ENCODE assay signal across 20 cellular contexts in the genomic region with DNA sequence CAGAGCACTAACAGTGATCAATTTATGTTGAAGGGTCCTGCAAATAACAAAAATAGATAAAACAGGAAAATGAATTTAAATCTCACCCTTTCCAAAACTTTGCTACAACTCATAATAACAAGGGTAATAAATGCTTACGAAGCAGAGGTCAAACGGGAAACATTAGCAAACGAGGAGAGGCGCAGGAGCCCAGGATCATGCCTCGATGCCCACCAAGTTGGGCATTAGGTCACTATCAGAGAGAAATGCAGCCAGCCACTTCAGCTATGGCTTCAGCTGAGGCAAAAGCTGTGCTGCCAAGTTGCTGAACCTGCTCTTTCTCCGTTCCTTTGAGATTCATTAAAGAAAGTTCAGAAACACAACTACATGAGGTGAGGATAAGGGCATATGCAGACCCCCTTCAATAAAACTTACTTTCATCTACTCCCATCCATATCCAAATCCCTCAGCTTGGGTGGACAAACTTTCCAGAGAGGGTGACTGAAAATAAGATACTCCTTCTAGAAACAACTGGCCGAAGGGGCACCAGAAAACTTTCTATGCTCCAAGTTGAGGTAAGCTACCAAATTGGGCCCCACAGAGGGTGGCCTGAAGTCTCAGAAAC. TPM values are rescaled to one million over a fixed set of nuclear protein-coding genes. Genes with fewer than 3 reads are reported as not detected.
"Had no signal": no experiment of that assay in that cellular context is flagged by ENCODE, and none has a peak within 500 bp of the region (broad histone marks: within the 10 kb centered on the region; RNA-seq: fewer than 3 reads in every experiment).

No MANE protein-coding gene starts in this region.

- H3K4me3 Mint-ChIP-seq: activated naive CD4-positive, alpha-beta T cell treated with anti-CD3 and anti-CD28 coated beads, Interleukin-2, amount 10 ng/mL, durations not matched to agents 7 days and 5 days; activated T-helper 17 cell treated with anti-CD3 and anti-CD28 coated beads, Interleukin-2, amount 50 U/mL, for 72 hours; mesothelial cell of epicardium; neural crest cell; stimulated activated naive CD8-positive, alpha-beta T cell treated with anti-CD3 and anti-CD28 coated beads, Interleukin-15, Interleukin-2, amounts not matched to agents 100 ng/mL and 50 ng/mL, for 24 hours had no signal

- H3K4me3 ChIP-seq: gastrocnemius medialis, heart right ventricle, ovary, testis, uterus had no signal

- H3K27ac Mint-ChIP-seq: activated naive CD4-positive, alpha-beta T cell treated with anti-CD3 and anti-CD28 coated beads, Interleukin-2, amount 10 ng/mL, durations not matched to agents 7 days and 5 days; activated T-helper 17 cell treated with anti-CD3 and anti-CD28 coated beads, Interleukin-2, amount 50 U/mL, for 72 hours; mesothelial cell of epicardium; stimulated activated naive CD8-positive, alpha-beta T cell treated with anti-CD3 and anti-CD28 coated beads, Interleukin-15, Interleukin-2, amounts not matched to agents 100 ng/mL and 50 ng/mL, for 24 hours had no signal

- H3K4me1 Mint-ChIP-seq: activated naive CD4-positive, alpha-beta T cell treated with anti-CD3 and anti-CD28 coated beads, Interleukin-2, amount 10 ng/mL, durations not matched to agents 7 days and 5 days; mesothelial cell of epicardium; neural crest cell had no signal

- H3K9me3 Mint-ChIP-seq: mesothelial cell of epicardium, neural crest cell had no signal

- H3K27ac ChIP-seq: epithelial cell of prostate, gastrocnemius medialis, heart right ventricle, ovary, testis, uterus had no signal

- H3K27me3 ChIP-seq: ovary, testis had no signal

- H3K36me3 Mint-ChIP-seq: activated naive CD4-positive, alpha-beta T cell treated with anti-CD3 and anti-CD28 coated beads, Interleukin-2, amount 10 ng/mL, durations not matched to agents 7 days and 5 days; mesothelial cell of epicardium had no signal

- ATAC-seq: activated T-helper 17 cell treated with anti-CD3 and anti-CD28 coated beads, Interleukin-2, amount 50 U/mL, for 72 hours; gastrocnemius medialis; heart right ventricle had no signal

- H3K36me3 ChIP-seq: gastrocnemius medialis, heart right ventricle, ovary, uterus had no signal

- DNase-seq: activated CD4-positive, alpha-beta T cell treated with anti-CD3 and anti-CD28 coated beads for 4 hours; activated naive CD4-positive, alpha-beta T cell treated with anti-CD3 and anti-CD28 coated beads, Interleukin-2, amount 10 ng/mL, durations not matched to agents 7 days and 5 days; caudate nucleus; cortex of kidney; effector CD8-positive, alpha-beta T cell; gastrocnemius medialis; heart right ventricle; islet precursor cell; ovary; stimulated activated CD4-positive, alpha-beta T cell treated with anti-CD3 and anti-CD28 coated beads, Interleukin-15, amount 100 ng/mL, for 24 hours; stimulated activated CD4-positive, alpha-beta T cell treated with anti-CD3 and anti-CD28 coated beads, Interleukin-4, amount 100 ng/mL, for 24 hours; testis; uterus had no signal

- H3K4me1 ChIP-seq: gastrocnemius medialis, heart right ventricle, testis, uterus had no signal

- H3K9me3 ChIP-seq: gastrocnemius medialis, heart right ventricle, testis, uterus had no signal

RNA-seq across cellular contexts. Expression of gene NKX2-1, which starts 7.9 kb away (rescaled TPM):
- total RNA-seq: activated T-helper 17 cell treated with anti-CD3 and anti-CD28 coated beads, Interleukin-2, amount 50 U/mL, for 72 hours; gastrocnemius medialis; heart right ventricle; liver; mesothelial cell of epicardium; myocyte; neural crest cell; uterus had no signal
